Comparison of ENCODE assay signal across 8 cellular contexts in genomic region chr17:39618252-39618913, GRCh38. TPM values are rescaled to one million over a fixed set of nuclear protein-coding genes. Genes with fewer than 3 reads are reported as not detected.
A peak's percentile ranks its signal among the peaks of the same experiment; 100 is the strongest.
DNase-seq lines count a peak whose midpoint lies in the region; ATAC-seq and TF ChIP-seq lines count a peak whose summit lies in the region.

No MANE protein-coding gene starts in this region.

- H3K9me3 ChIP-seq in esophagus squamous epithelium (no peaks in the 10 kb centered on the region), prostate gland (no peaks in the 10 kb centered on the region)

- CTCF ChIA-PET in activated CD4-positive, alpha-beta T cell treated with anti-CD3 and anti-CD28 coated beads, Interleukin-2, amount 10 ng/mL, durations not matched to agents 7 days and 5 days (lab: Charles Lee), result interaction anchor here (0.6 to 1.8 kb wide), 6 partner anchors 10 to 308 kb away, joined by 3 to 5 read pairs (median 3); partner anchors contain the start of gene MIEN1
- CTCF ChIA-PET in RWPE1 (lab: Yijun Ruan, JAX), result interaction anchor here (0.6 to 1.9 kb wide), 6 partner anchors 12 to 412 kb away, joined by 3 to 6 read pairs (median 4); partner anchors contain the start of genes PNMT and PSMD3

- H3K4me3 ChIP-seq in esophagus squamous epithelium (peak overlapping the region; percentile 35 to 76 (median 59)), prostate gland (peak overlapping the region; percentile 44 to 60)

- H3K4me1 Mint-ChIP-seq in activated CD4-positive, alpha-beta T cell treated with anti-CD3 and anti-CD28 coated beads, Interleukin-2, amount 10 ng/mL, durations not matched to agents 7 days and 5 days, result peaks cover 19% of the 10 kb centered on the region

- DNase-seq in activated CD4-positive, alpha-beta T cell treated with anti-CD3 and anti-CD28 coated beads, Interleukin-2, amount 10 ng/mL, durations not matched to agents 7 days and 5 days, result no peak
- no peak for DNase-seq in activated CD4-positive, alpha-beta T cell treated with anti-CD3 and anti-CD28 coated beads for 48 hours
- peak; percentile 59 for DNase-seq in RWPE1 (ENCODE audit: low spot score)
- DNase-seq in esophagus squamous epithelium (lab: John Stamatoyannopoulos, UW), result no peak
- no peak for DNase-seq in prostate gland (ENCODE audit: low spot score)
- DNase-seq in omental fat pad (ENCODE audit: low spot score), result no peak
- no peak for DNase-seq in HPDE6-E6E7 (ENCODE audit: extremely low spot score)

- ATAC-seq in omental fat pad (ENCODE audit: low FRiP score) (no peak), GM21367 (IDR thresholded peaks at IDR 0.05; ENCODE audit: unreplicated experiment) (no peak)

- H3K27ac Mint-ChIP-seq in activated CD4-positive, alpha-beta T cell treated with anti-CD3 and anti-CD28 coated beads, Interleukin-2, amount 10 ng/mL, durations not matched to agents 7 days and 5 days, result peak overlapping the region; percentile 82

- 0% methylated on average over 24 of the region's 33 CpGs; no CpG with 5 or more reads in 1 of the 2 donors for WGBS in esophagus squamous epithelium, 2 donors
- WGBS in prostate gland, result 3% methylated on average over 33 of the region's 33 CpGs

- H3K36me3 ChIP-seq in esophagus squamous epithelium (no peaks in the 10 kb centered on the region), prostate gland (no peaks in the 10 kb centered on the region)

- intact Hi-C loops in esophagus squamous epithelium (cut with DNase I) (no loop called here), prostate gland (cut with DNase I) (no loop called here)

- H3K4me3 Mint-ChIP-seq in activated CD4-positive, alpha-beta T cell treated with anti-CD3 and anti-CD28 coated beads, Interleukin-2, amount 10 ng/mL, durations not matched to agents 7 days and 5 days, result peak overlapping the region; percentile 74

- POLR2A ChIA-PET in activated CD4-positive, alpha-beta T cell treated with anti-CD3 and anti-CD28 coated beads, Interleukin-2, amount 10 ng/mL, durations not matched to agents 7 days and 5 days (lab: Charles Lee), result no interaction called here
- POLR2A ChIA-PET in RWPE1 (lab: Yijun Ruan, JAX; ENCODE audit: low non-redundant PET), result interaction anchor here (1.3 kb wide), 1 partner anchor 45 kb away, joined by 4 read pairs; no protein-coding TSS in a partner anchor

- TF ChIP-seq POLR2A in esophagus squamous epithelium (IDR thresholded peaks at IDR 0.05) (no peak), prostate gland (IDR thresholded peaks at IDR 0.05) (no peak)

- H3K27me3 ChIP-seq in esophagus squamous epithelium, result peaks cover 0 to 65% (median 0%) of the 10 kb centered on the region in 4 donors
- no peaks in the 10 kb centered on the region for H3K27me3 ChIP-seq in prostate gland (replicated peaks; ENCODE audit: insufficient read depth)

- peaks cover 12 to 33% (median 14%) of the 10 kb centered on the region in 3 donors for H3K4me1 ChIP-seq in esophagus squamous epithelium
- peaks cover 9% of the 10 kb centered on the region for H3K4me1 ChIP-seq in prostate gland (replicated peaks)

- H3K36me3 Mint-ChIP-seq in activated CD4-positive, alpha-beta T cell treated with anti-CD3 and anti-CD28 coated beads, Interleukin-2, amount 10 ng/mL, durations not matched to agents 7 days and 5 days (ENCODE audit: low read depth), result no peaks in the 10 kb centered on the region

- no peaks in the 10 kb centered on the region for H3K9me3 Mint-ChIP-seq in activated CD4-positive, alpha-beta T cell treated with anti-CD3 and anti-CD28 coated beads, Interleukin-2, amount 10 ng/mL, durations not matched to agents 7 days and 5 days

- peaks cover 39% of the 10 kb centered on the region for H3K27me3 Mint-ChIP-seq in activated CD4-positive, alpha-beta T cell treated with anti-CD3 and anti-CD28 coated beads, Interleukin-2, amount 10 ng/mL, durations not matched to agents 7 days and 5 days

- H3K27ac ChIP-seq in RWPE1 (peak overlapping the region; percentile 80), esophagus squamous epithelium (peak overlapping the region; percentile 42 to 80 (median 60)), prostate gland (peak overlapping the region; percentile 55 to 72)

- TF ChIP-seq CTCF in RWPE1 (conservative IDR thresholded peaks at IDR 0.05; ENCODE audit: low read depth) (no peak), esophagus squamous epithelium (IDR thresholded peaks at IDR 0.05) (no peak), prostate gland (IDR thresholded peaks at IDR 0.05) (no peak), omental fat pad (IDR thresholded peaks at IDR 0.05) (no peak)

RNA-seq across cellular contexts. Expression of gene PPP1R1B, which starts 8.4 kb away (rescaled TPM):
- not detected for total RNA-seq in activated CD4-positive, alpha-beta T cell treated with anti-CD3 and anti-CD28 coated beads, Interleukin-2, amount 10 ng/mL, durations not matched to agents 7 days and 5 days
- 1 to 10 TPM in 2 of 4 donors, under 1 TPM in 2; 0.23 to 4.8 (median 2.4) TPM for total RNA-seq in esophagus squamous epithelium
- 100 to 1,000 TPM in 1 of 2 donors, 10 to 100 TPM in 1; 69.0 to 108 TPM for total RNA-seq in prostate gland
- 10 to 100 TPM; 13.9 to 27.0 (median 19.1) TPM for total RNA-seq in omental fat pad

RNA-seq across cellular contexts. Expression of gene NEUROD2, which starts 10.7 kb away (rescaled TPM):
- total RNA-seq in activated CD4-positive, alpha-beta T cell treated with anti-CD3 and anti-CD28 coated beads, Interleukin-2, amount 10 ng/mL, durations not matched to agents 7 days and 5 days, result not detected
- not detected for total RNA-seq in esophagus squamous epithelium
- total RNA-seq in prostate gland, result under 1 TPM in 1 of 2 donors, not detected in 1; 0.17 TPM
- total RNA-seq in omental fat pad, result under 1 TPM in 1 of 4 donors, not detected in 3; 0.06 TPM

RNA-seq across cellular contexts. Expression of gene STARD3, which starts 18.6 kb away (rescaled TPM):
- total RNA-seq in activated CD4-positive, alpha-beta T cell treated with anti-CD3 and anti-CD28 coated beads, Interleukin-2, amount 10 ng/mL, durations not matched to agents 7 days and 5 days, result 10 to 100 TPM; 70.0 to 72.8 TPM
- total RNA-seq in esophagus squamous epithelium (10 to 100 TPM; 27.3 to 46.7 (median 33.4) TPM), prostate gland (100 to 1,000 TPM in 1 of 2 donors, 10 to 100 TPM in 1; 52.5 to 202 TPM), omental fat pad (10 to 100 TPM; 24.9 to 75.5 (median 36.5) TPM)

RNA-seq across cellular contexts. Expression of gene TCAP, which starts 46.8 kb away (rescaled TPM):
- total RNA-seq in activated CD4-positive, alpha-beta T cell treated with anti-CD3 and anti-CD28 coated beads, Interleukin-2, amount 10 ng/mL, durations not matched to agents 7 days and 5 days, result 1 to 10 TPM; 2.0 to 2.1 TPM
- total RNA-seq in esophagus squamous epithelium (under 1 TPM; 0.11 to 0.57 (median 0.29) TPM), prostate gland (10 to 100 TPM in 1 of 2 donors, 1 to 10 TPM in 1; 4.3 to 44.3 TPM), omental fat pad (1 to 10 TPM in 1 of 4 donors, under 1 TPM in 2, not detected in 1; 0.19 to 1.7 (median 0.60) TPM)

RNA-seq across cellular contexts. Expression of gene PNMT, which starts 49.9 kb away (rescaled TPM):
- total RNA-seq in activated CD4-positive, alpha-beta T cell treated with anti-CD3 and anti-CD28 coated beads, Interleukin-2, amount 10 ng/mL, durations not matched to agents 7 days and 5 days, result under 1 TPM in 1 of 2 experiments, not detected in 1; 0.19 TPM
- total RNA-seq in esophagus squamous epithelium (1 to 10 TPM in 2 of 4 donors, under 1 TPM in 2; 0.26 to 8.4 (median 1.3) TPM), prostate gland (1 to 10 TPM; 2.7 to 5.8 TPM), omental fat pad (10 to 100 TPM in 1 of 4 donors, 1 to 10 TPM in 2, under 1 TPM in 1; 0.44 to 16.7 (median 1.9) TPM)
